ENCODE assay signal across 8 cellular contexts in the genomic region with DNA sequence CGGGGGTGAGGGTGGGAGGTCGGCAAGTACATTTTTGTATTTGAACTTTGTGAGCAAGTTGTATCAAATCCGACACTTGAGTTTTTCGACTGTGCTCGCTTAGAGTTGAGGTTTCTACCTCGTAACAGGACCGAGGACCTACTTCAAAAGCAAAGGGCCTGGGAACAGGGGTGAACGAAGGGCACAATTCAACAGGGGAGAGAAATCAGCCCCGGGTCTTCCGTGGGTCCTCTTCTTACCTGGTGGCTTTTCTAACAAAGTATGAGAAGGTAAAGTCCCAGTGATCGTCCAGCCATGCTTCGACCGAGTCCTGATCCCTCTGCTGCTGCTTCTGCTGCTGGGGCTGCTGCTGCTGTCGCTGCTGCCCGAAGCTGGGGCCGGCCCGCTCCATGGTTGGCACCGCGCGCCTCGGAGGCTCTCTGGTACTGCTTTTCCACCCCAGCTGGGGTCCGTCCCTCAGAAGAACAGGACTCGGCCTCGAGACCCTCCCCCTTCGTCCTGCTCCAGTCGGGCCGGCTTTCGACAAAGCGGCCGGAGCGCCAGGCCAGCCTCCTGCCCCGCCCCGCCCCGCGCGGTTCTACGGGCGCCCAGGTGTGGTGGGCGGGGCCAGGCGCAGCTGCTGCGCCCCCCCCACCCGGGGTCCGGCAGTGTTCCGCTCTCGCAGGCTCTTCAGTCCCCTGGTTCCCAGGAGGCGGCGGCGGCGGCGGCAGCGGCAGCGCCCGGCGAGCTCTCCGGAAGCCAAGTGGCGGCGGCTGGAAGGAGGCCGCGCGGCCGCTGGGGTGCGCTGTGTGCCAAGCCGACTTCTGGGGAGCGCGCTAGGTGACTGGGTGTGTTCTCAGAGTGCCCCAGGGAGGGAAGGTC. TPM values are rescaled to one million over a fixed set of nuclear protein-coding genes. Genes with fewer than 3 reads are reported as not detected.
DNase-seq lines count a peak whose midpoint lies in the region; ATAC-seq and TF ChIP-seq lines count a peak whose summit lies in the region.

A gene (minus strand): TSS at position 524 of the 861 bp plus-strand sequence. CDS start 133 bp downstream, at position 391.

- DNase-seq in DMS 273 (lab: John Stamatoyannopoulos, UW; ENCODE audit: unreplicated experiment): peak; percentile 90
- peak; percentile 32 for DNase-seq in HuH-7.5 (ENCODE audit: low spot score)
- DNase-seq in PC-9: peak; percentile 67 to 81
- peak; percentile 53 to 64 for DNase-seq in activated T-helper 1 cell treated with anti-CD3 and anti-CD28 coated beads, Interleukin-2, amount 50 U/mL, for 16 hours (ENCODE audit: low read depth in 1 of 2, low spot score in 1 of 2)
- peak; percentile 75 for DNase-seq in fibroblast of peridontal ligament (ENCODE audit: extremely low read depth)
- DNase-seq in naive thymus-derived CD8-positive, alpha-beta T cell: peak; percentile 55 to 84 (median 69)
- peak; percentile 68 for DNase-seq in stimulated activated naive CD4-positive, alpha-beta T cell treated with Interleukin-2 at 50 U/mL for 16 hours (lab: John Stamatoyannopoulos, UW)

- H3K27me3 Mint-ChIP-seq in naive thymus-derived CD8-positive, alpha-beta T cell: peaks cover 2 to 24% (median 12%) of the 10 kb centered on the region in 5 donors

- peak; percentile 67 for TF ChIP-seq CTCF in PC-9 (conservative IDR thresholded peaks at IDR 0.05)

- H3F3A ChIP-seq in PC-9 (ENCODE audit: insufficient read depth, low read depth): no peaks in the 10 kb centered on the region

- no peaks in the 10 kb centered on the region for H3K9me3 Mint-ChIP-seq in naive thymus-derived CD8-positive, alpha-beta T cell

- H3K4me3 ChIP-seq in PC-9: peak within 1 kb of the TSS; percentile 68

- H3K36me3 Mint-ChIP-seq in naive thymus-derived CD8-positive, alpha-beta T cell: no peaks in the 10 kb centered on the region

- peak within 1 kb of the TSS; percentile 37; the same call in 1 of the 2 replicates for H3K27ac ChIP-seq in PC-9

- no peaks in the 10 kb centered on the region for H3K27me3 ChIP-seq in PC-9 (ENCODE audit: insufficient read depth, low read depth)

- H3K4me1 ChIP-seq in PC-9 (replicated peaks; ENCODE audit: insufficient read depth): peaks cover 24% of the 10 kb centered on the region

- H3K27ac Mint-ChIP-seq in naive thymus-derived CD8-positive, alpha-beta T cell: peak within 1 kb of the TSS; percentile 37 to 92 (median 68)

- peaks cover 17 to 28% (median 22%) of the 10 kb centered on the region in 4 donors for H3K4me1 Mint-ChIP-seq in naive thymus-derived CD8-positive, alpha-beta T cell

- H3K4me2 ChIP-seq in PC-9: peak within 1 kb of the TSS; percentile 87

- POLR2A ChIA-PET in PC-9 (lab: Charles Lee; ENCODE audit: unreplicated experiment): interaction anchor here (0.6 kb wide), 1 partner anchor 33 kb away, joined by 10 read pairs; no protein-coding TSS in a partner anchor
- POLR2A ChIA-PET in naive thymus-derived CD8-positive, alpha-beta T cell (lab: Charles Lee): interaction anchor here (0.6 to 1.5 kb wide), 5 partner anchors 70 to 1037 kb away, joined by 3 to 7 read pairs (median 4); no protein-coding TSS in a partner anchor

- no peaks in the 10 kb centered on the region for H4K20me1 ChIP-seq in PC-9 (ENCODE audit: insufficient read depth)

- CTCF ChIA-PET in PC-9 (lab: Charles Lee): interaction anchor here (0.6 to 1.0 kb wide), 6 partner anchors 29 to 873 kb away, joined by 3 to 8 read pairs (median 4); no protein-coding TSS in a partner anchor

- H3K79me2 ChIP-seq in PC-9 (ENCODE audit: low read depth): no peaks in the 10 kb centered on the region

- H3K9me3 ChIP-seq in PC-9 (ENCODE audit: insufficient read depth, low read depth): no peaks in the 10 kb centered on the region

- peak within 1 kb of the TSS; percentile 84 to 96 (median 93) for H3K4me3 Mint-ChIP-seq in naive thymus-derived CD8-positive, alpha-beta T cell

- H3K36me3 ChIP-seq in PC-9 (ENCODE audit: low read depth): no peaks in the 10 kb centered on the region

- intact Hi-C loops in PC-9 (cut with micrococcal nuclease; ENCODE audit: unreplicated experiment): loop anchor here (1.0 to 5.0 kb wide), 5 partner anchors 71 to 422 kb away; no protein-coding TSS in a partner anchor

- peak within 1 kb of the TSS; percentile 93 for H2AFZ ChIP-seq in PC-9

- ATAC-seq in GM21529 (IDR thresholded peaks at IDR 0.05; ENCODE audit: unreplicated experiment): peak; percentile 91
- peak; percentile 81 for ATAC-seq in naive thymus-derived CD8-positive, alpha-beta T cell

- BruUV-seq in PC-9 (replicated peaks; lab: Mats Ljungman, UMichigan): TSS peak; percentile 48

- H3K9me2 ChIP-seq in PC-9 (ENCODE audit: insufficient read depth): no peaks in the 10 kb centered on the region

RNA-seq across cellular contexts. Expression of the gene that starts here (rescaled TPM):
- 7.9 and 8.5 TPM in 2 replicates for total RNA-seq in PC-9 (2021)
- total RNA-seq in naive thymus-derived CD8-positive, alpha-beta T cell: 1 to 10 TPM; 1.2 to 1.3 TPM
- 1 to 10 TPM; 1.0 to 1.1 (median 1.1) TPM for polyA plus RNA-seq in naive thymus-derived CD8-positive, alpha-beta T cell

Comparison
In these comparisons a context has a peak if more than half of its experiments do, and no peak if none do; other contexts are left out.
1. Peak in every context shown above with its lines: DNase-seq, ATAC-seq, H3K4me3 ChIP-seq and H3K27ac ChIP-seq.
2. DNase-seq: peak in every context shown above with its lines; median percentile 90 in DMS 273; 75 in fibroblast of peridontal ligament; 74 in PC-9; 69 in naive thymus-derived CD8-positive, alpha-beta T cell; 68 in stimulated activated naive CD4-positive, alpha-beta T cell treated with Interleukin-2 at 50 U/mL for 16 hours; 58 in activated T-helper 1 cell treated with anti-CD3 and anti-CD28 coated beads, Interleukin-2, amount 50 U/mL, for 16 hours; 32 in HuH-7.5.